Comparison of ENCODE assay signal across 9 cellular contexts in the genomic region with DNA sequence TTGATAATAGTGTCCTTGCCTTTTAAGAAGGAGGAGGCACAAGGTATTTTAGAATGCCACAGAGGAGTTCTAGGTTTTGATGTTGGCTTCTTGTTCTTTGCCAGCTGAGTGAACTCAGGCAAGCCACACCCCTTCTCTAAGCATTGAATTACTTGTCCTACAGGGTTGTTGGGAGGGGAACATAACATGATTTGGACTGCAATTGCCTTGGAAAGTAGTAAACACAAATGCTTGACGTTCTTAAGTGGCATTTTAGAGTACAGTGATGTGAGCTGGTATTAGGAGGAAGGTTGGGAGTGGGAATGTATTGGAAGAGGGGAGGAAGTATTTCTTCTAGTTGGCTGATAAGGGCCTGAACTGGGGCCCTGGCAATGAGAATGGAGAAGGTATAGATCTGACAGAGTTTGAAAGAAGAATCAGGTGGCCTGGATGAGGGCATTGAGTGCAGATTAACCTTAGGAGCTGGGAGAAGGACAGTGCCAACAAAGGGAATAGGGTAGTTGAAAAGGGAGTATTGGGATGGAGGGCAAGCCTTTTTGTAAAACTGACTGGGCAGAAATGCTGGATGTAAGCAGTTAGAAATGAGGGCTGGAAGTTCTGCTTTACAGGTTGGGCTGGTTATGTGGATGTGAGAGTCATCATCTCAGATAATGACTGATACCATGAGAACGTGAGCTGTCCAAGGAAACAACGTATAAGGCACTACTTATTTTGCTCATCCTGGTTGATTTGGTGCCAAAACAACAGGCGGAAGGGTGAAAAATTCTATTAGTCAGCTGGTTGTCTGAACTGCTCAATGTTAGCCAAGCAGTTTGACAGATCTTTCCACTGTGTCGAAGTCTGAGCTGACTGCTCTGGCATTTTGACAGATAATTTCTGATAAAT. TPM values are rescaled to one million over a fixed set of nuclear protein-coding genes. Genes with fewer than 3 reads are reported as not detected.
DNase-seq lines count a peak whose midpoint lies in the region; ATAC-seq and TF ChIP-seq lines count a peak whose summit lies in the region.
"Had no signal": no experiment of that assay in that cellular context is flagged by ENCODE, and none has a peak within 500 bp of the region (broad histone marks: within the 10 kb centered on the region; RNA-seq: fewer than 3 reads in every experiment).

No MANE protein-coding gene starts in this region.

- H3K4me3 ChIP-seq in GM12865 (ENCODE audit: low read depth, low read length): no peak overlapping the region
- no peak overlapping the region for H3K4me3 ChIP-seq in right atrium auricular region
- H3K4me3 ChIP-seq in thoracic aorta: no peak overlapping the region

- H3K4me1 ChIP-seq in right atrium auricular region (peaks cover 0 to 54% of the 10 kb centered on the region in 2 donors), thoracic aorta (ENCODE audit: control insufficient read depth in 1 of 2, low read depth in 2 of 2) (peaks cover 27 to 34% of the 10 kb centered on the region in 2 donors)

- H3K27ac ChIP-seq in right atrium auricular region: peak overlapping the region; percentile 70 to 84
- H3K27ac ChIP-seq in thoracic aorta: peak overlapping the region; percentile 53 to 61

- peaks cover 24% of the 10 kb centered on the region for H3K4me1 Mint-ChIP-seq in T-helper 2 cell treated with Interferon-gamma antibody and Interleukin-4, amounts not matched to agents 5 μg/mL and 100 μg/mL, for 36 hours (ENCODE audit: low read depth)

- DNase-seq in GM12865 (ENCODE audit: low read depth) (peak; percentile 65), right atrium auricular region (ENCODE audit: low spot score) (no peak), thoracic aorta (ENCODE audit: low spot score) (no peak), cortex of kidney (lab: John Stamatoyannopoulos, UW) (no peak), hippocampal formation (lab: John Stamatoyannopoulos, UW) (no peak)
- peak; percentile 49 for DNase-seq in T-helper 2 cell treated with Interferon-gamma antibody and Interleukin-4, amounts not matched to agents 5 μg/mL and 100 μg/mL, for 36 hours (ENCODE audit: low spot score)

- H3K27me3 ChIP-seq in right atrium auricular region (no peaks in the 10 kb centered on the region), thoracic aorta (replicated peaks; ENCODE audit: insufficient read depth) (no peaks in the 10 kb centered on the region)

- H3K9me3 ChIP-seq in right atrium auricular region (no peaks in the 10 kb centered on the region), thoracic aorta (no peaks in the 10 kb centered on the region)

- H3K36me3 Mint-ChIP-seq in T-helper 2 cell treated with Interferon-gamma antibody and Interleukin-4, amounts not matched to agents 5 μg/mL and 100 μg/mL, for 36 hours (ENCODE audit: low read depth): peaks cover 7% of the 10 kb centered on the region

- TF ChIP-seq CTCF in GM12865 (IDR thresholded peaks at IDR 0.05; ENCODE audit: insufficient read depth, low read depth, low read length, missing control alignments): no peak
- no peak for TF ChIP-seq CTCF in right atrium auricular region (IDR thresholded peaks at IDR 0.05)
- no peak for TF ChIP-seq CTCF in thoracic aorta (IDR thresholded peaks at IDR 0.05)

- H3K27me3 Mint-ChIP-seq in T-helper 2 cell treated with Interferon-gamma antibody and Interleukin-4, amounts not matched to agents 5 μg/mL and 100 μg/mL, for 36 hours (ENCODE audit: low read depth): no peaks in the 10 kb centered on the region

- ATAC-seq in HG02610 (IDR thresholded peaks at IDR 0.05; ENCODE audit: unreplicated experiment) (peak; percentile 58), thoracic aorta (ENCODE audit: insufficient number of reproducible peaks, low FRiP score, low read depth) (peak; percentile 45), HG03135 (IDR thresholded peaks at IDR 0.05; ENCODE audit: unreplicated experiment) (no peak)

- H3K27ac Mint-ChIP-seq in T-helper 2 cell treated with Interferon-gamma antibody and Interleukin-4, amounts not matched to agents 5 μg/mL and 100 μg/mL, for 36 hours: no peak overlapping the region

- H3K36me3 ChIP-seq in right atrium auricular region: no peaks in the 10 kb centered on the region
- no peaks in the 10 kb centered on the region for H3K36me3 ChIP-seq in thoracic aorta

- no peaks in the 10 kb centered on the region for H3K9me3 Mint-ChIP-seq in T-helper 2 cell treated with Interferon-gamma antibody and Interleukin-4, amounts not matched to agents 5 μg/mL and 100 μg/mL, for 36 hours

- H3K4me3 Mint-ChIP-seq in T-helper 2 cell treated with Interferon-gamma antibody and Interleukin-4, amounts not matched to agents 5 μg/mL and 100 μg/mL, for 36 hours: no peak overlapping the region

RNA-seq across cellular contexts. Expression of a gene that starts 16.7 kb away (rescaled TPM):
- 10 to 100 TPM; 25.0 to 70.5 TPM for total RNA-seq in right atrium auricular region
- 10 to 100 TPM; 48.0 to 72.8 TPM for total RNA-seq in thoracic aorta

RNA-seq across cellular contexts. Expression of a gene that starts 44.9 kb away (rescaled TPM):
- total RNA-seq in right atrium auricular region (not detected), thoracic aorta (not detected)
- total RNA-seq: glomerular endothelial cell had no signal

Comparison
In these comparisons a context has a peak if more than half of its experiments do, and no peak if none do; other contexts are left out.
1. DNase-seq: peak in GM12865 (single experiment) and T-helper 2 cell treated with Interferon-gamma antibody and Interleukin-4, amounts not matched to agents 5 μg/mL and 100 μg/mL, for 36 hours (single experiment); none in right atrium auricular region (single experiment), thoracic aorta (single experiment), cortex of kidney (single experiment) and hippocampal formation (0 of 2).